25 cellular contexts compared by ENCODE assay signal in the genomic region with DNA sequence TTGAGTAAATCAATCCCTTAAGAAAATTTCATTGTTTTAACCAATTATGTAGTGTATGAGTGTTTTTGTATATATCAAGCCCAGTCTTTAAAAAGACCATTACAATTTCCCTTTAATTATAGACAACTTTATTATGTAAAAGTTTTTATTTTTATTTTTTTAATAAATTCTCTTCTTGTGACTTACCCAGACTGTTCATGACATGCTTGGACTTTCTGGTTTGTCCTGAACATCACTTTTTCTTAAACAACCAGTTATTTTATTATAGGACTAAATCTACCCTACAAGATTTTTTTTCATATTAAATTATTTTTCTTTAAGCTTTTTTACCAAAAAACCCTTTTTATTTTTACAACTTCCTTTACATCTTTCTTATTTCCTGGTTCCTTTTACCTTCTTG.
DNase-seq lines count a peak whose midpoint lies in the region; ATAC-seq lines count a peak whose summit lies in the region.
"Had no signal": no experiment of that assay in that cellular context is flagged by ENCODE, and none has a peak within 500 bp of the region (broad histone marks: within the 10 kb centered on the region; RNA-seq: fewer than 3 reads in every experiment).

No MANE protein-coding gene starts in this region.

- H2BK5ac ChIP-seq in mesendoderm (ENCODE audit: low read length) = no peak overlapping the region

- no peaks in the 10 kb centered on the region for H3K79me2 ChIP-seq in mesendoderm (ENCODE audit: control insufficient read depth, insufficient read depth, low read length)

- no peak overlapping the region for H3K27ac ChIP-seq in mesendoderm (ENCODE audit: low read depth, low read length)
- H3K27ac ChIP-seq: KMS-11, PC-9, RWPE1, SK-N-MC had no signal

- H3K23ac ChIP-seq in mesendoderm (ENCODE audit: low read length) = no peak overlapping the region

- DNase-seq in ACHN (peak; percentile 12), KBM-7 (peak; percentile 1), RPMI7951 (ENCODE audit: low read depth) (peak; percentile 0), mesendoderm (peak; percentile 44), NCI-H2107 treated with DMSO at 0.1 percent for 48 hours (lab: John Stamatoyannopoulos, UW; ENCODE audit: unreplicated experiment) (no peak), H4 (ENCODE audit: low spot score) (no peak)
- no peak for DNase-seq in activated naive CD8-positive, alpha-beta T cell treated with anti-CD3 and anti-CD28 coated beads, Interleukin-2, amount 50 U/mL, for 24 hours
- DNase-seq: C1 segment of cervical spinal cord; CD8-positive, alpha-beta T cell; EL; H7; HFFc6; MV-4-11; NCI-H1105 treated with DMSO at 0.1 percent for 48 hours; NCI-H1694; NCI-H2081; NCI-H446; NCI-H526; PC-9; SHP77 treated with DMSO at 0.1 percent for 48 hours; SW 1271; T-helper 17 cell had no signal

- in situ Hi-C loops in ACHN (cut with HindIII; ENCODE audit: low pct_ligation_motif_present, low pct_unique_long_range_greater_than_20kb, low sequenced_read_pairs) = no loop called here
- in situ Hi-C loops in KBM-7 (cut with MboI; ENCODE audit: low pct_unique_long_range_greater_than_20kb, low sequenced_read_pairs) = no loop called here

- no peaks in the 10 kb centered on the region for H3K4me1 ChIP-seq in mesendoderm (ENCODE audit: control insufficient read depth, low read depth, low read length)

- H3K56ac ChIP-seq in mesendoderm (ENCODE audit: low read length) = no peak overlapping the region

- H3K4me3 Mint-ChIP-seq in activated naive CD8-positive, alpha-beta T cell treated with anti-CD3 and anti-CD28 coated beads, Interleukin-2, amount 50 U/mL, for 24 hours = no peak overlapping the region
- H3K4me3 Mint-ChIP-seq: CD8-positive, alpha-beta T cell; HFFc6; T-helper 17 cell had no signal

- H3K4me3 ChIP-seq in mesendoderm (ENCODE audit: low read length) = no peak overlapping the region
- H3K4me3 ChIP-seq: PC-9, SK-N-MC had no signal

- H3K36me3 Mint-ChIP-seq in activated naive CD8-positive, alpha-beta T cell treated with anti-CD3 and anti-CD28 coated beads, Interleukin-2, amount 50 U/mL, for 24 hours (ENCODE audit: low read depth) = no peaks in the 10 kb centered on the region
- H3K36me3 Mint-ChIP-seq: CD8-positive, alpha-beta T cell had no signal

- peaks cover 8% of the 10 kb centered on the region for H3K9me3 Mint-ChIP-seq in activated naive CD8-positive, alpha-beta T cell treated with anti-CD3 and anti-CD28 coated beads, Interleukin-2, amount 50 U/mL, for 24 hours

- H2AK5ac ChIP-seq in mesendoderm (ENCODE audit: low read length) = no peak overlapping the region

- H3K4ac ChIP-seq in mesendoderm (ENCODE audit: low read depth, low read length) = no peak overlapping the region

- no peaks in the 10 kb centered on the region for H3K36me3 ChIP-seq in mesendoderm (ENCODE audit: control insufficient read depth, insufficient read depth, low read length)

- H3K18ac ChIP-seq in mesendoderm (ENCODE audit: low read length) = no peak overlapping the region

- H3K27me3 Mint-ChIP-seq in activated naive CD8-positive, alpha-beta T cell treated with anti-CD3 and anti-CD28 coated beads, Interleukin-2, amount 50 U/mL, for 24 hours = no peaks in the 10 kb centered on the region
- H3K27me3 Mint-ChIP-seq: T-helper 17 cell had no signal

- ATAC-seq in activated naive CD8-positive, alpha-beta T cell treated with anti-CD3 and anti-CD28 coated beads, Interleukin-2, amount 50 U/mL, for 24 hours = no peak
- ATAC-seq: CD8-positive, alpha-beta T cell; T-helper 17 cell had no signal

- H2BK120ac ChIP-seq in mesendoderm (ENCODE audit: low read depth, low read length) = no peak overlapping the region

- no peak overlapping the region for H4K8ac ChIP-seq in mesendoderm (ENCODE audit: low read depth, low read length)

- no peak overlapping the region for H3K27ac Mint-ChIP-seq in activated naive CD8-positive, alpha-beta T cell treated with anti-CD3 and anti-CD28 coated beads, Interleukin-2, amount 50 U/mL, for 24 hours
- H3K27ac Mint-ChIP-seq: CD8-positive, alpha-beta T cell; HFFc6; T-helper 17 cell had no signal

- H3K79me1 ChIP-seq in mesendoderm (ENCODE audit: low read length) = no peaks in the 10 kb centered on the region

- no peaks in the 10 kb centered on the region for H3K4me1 Mint-ChIP-seq in activated naive CD8-positive, alpha-beta T cell treated with anti-CD3 and anti-CD28 coated beads, Interleukin-2, amount 50 U/mL, for 24 hours
- H3K4me1 Mint-ChIP-seq: T-helper 17 cell had no signal

- no peak overlapping the region for H2BK15ac ChIP-seq in mesendoderm (replicated peaks; ENCODE audit: low read depth)

- H3K27me3 ChIP-seq in mesendoderm (ENCODE audit: insufficient read depth, low read length, poor library complexity) = no peaks in the 10 kb centered on the region

- no peak overlapping the region for H3K4me2 ChIP-seq in mesendoderm (ENCODE audit: low read length)
- H3K4me2 ChIP-seq: KMS-11, PC-9 had no signal

- no peak overlapping the region for H4K5ac ChIP-seq in mesendoderm (ENCODE audit: low read length)

- no peak overlapping the region for H3K9ac ChIP-seq in mesendoderm (ENCODE audit: low read length)
- H3K9ac ChIP-seq: KMS-11 had no signal

Comparison
In these comparisons a context has a peak if more than half of its experiments do, and no peak if none do; other contexts are left out.
1. DNase-seq: peak in ACHN (single experiment), KBM-7 (single experiment), RPMI7951 (single experiment) and mesendoderm (single experiment); none in activated naive CD8-positive, alpha-beta T cell treated with anti-CD3 and anti-CD28 coated beads, Interleukin-2, amount 50 U/mL, for 24 hours (single experiment), NCI-H2107 treated with DMSO at 0.1 percent for 48 hours (single experiment) and H4 (single experiment).